ENCODE assay signal across 30 cellular contexts in genomic region chr22:26342719-26343449, GRCh38.
"Had no signal": no experiment of that assay in that cellular context is flagged by ENCODE, and none has a peak within 500 bp of the region (broad histone marks: within the 10 kb centered on the region; RNA-seq: fewer than 3 reads in every experiment).

No MANE protein-coding gene starts in this region.

- H3K27ac Mint-ChIP-seq: activated CD4-positive, alpha-beta memory T cell treated with anti-CD3 and anti-CD28 coated beads, Interleukin-2, amount 10 ng/mL, durations not matched to agents 7 days and 5 days; activated CD8-positive, alpha-beta memory T cell treated with anti-CD3 and anti-CD28 coated beads, Interleukin-2, amount 10 ng/mL, durations not matched to agents 7 days and 5 days; activated naive CD4-positive, alpha-beta T cell treated with anti-CD3 and anti-CD28 coated beads, Interleukin-2, amount 10 ng/mL, durations not matched to agents 7 days and 5 days; activated naive CD8-positive, alpha-beta T cell; activated naive CD8-positive, alpha-beta T cell treated with anti-CD3 and anti-CD28 coated beads, Interleukin-2, amount 50 U/mL, for 24 hours; T-helper 1 cell treated with Interleukin-12 subunit alpha and Interleukin-12 subunit beta and Interleukin-4 antibody, amounts not matched to agents 30 μg/mL and 1 μg/mL, for 36 hours; T-helper 2 cell treated with Interferon-gamma antibody and Interleukin-4, amounts not matched to agents 5 μg/mL and 100 μg/mL, for 36 hours had no signal

- H3K9ac ChIP-seq: SK-N-SH had no signal

- H3K4me2 ChIP-seq: SK-N-SH had no signal

- H3K36me3 ChIP-seq: brain microvascular endothelial cell, Peyer's patch, SJSA1 had no signal

- H3K4me1 ChIP-seq: Peyer's patch, SJSA1 had no signal

- ATAC-seq: activated CD4-positive, CD25-positive, alpha-beta regulatory T cell treated with anti-CD3 and anti-CD28 coated beads, Interleukin-2, amount 50 U/mL, for 24 hours; activated CD8-positive, alpha-beta memory T cell treated with anti-CD3 and anti-CD28 coated beads, Interleukin-2, amount 10 ng/mL, durations not matched to agents 7 days and 5 days; activated naive CD8-positive, alpha-beta T cell treated with anti-CD3 and anti-CD28 coated beads, Interleukin-2, amount 50 U/mL, for 24 hours; PC-3 had no signal

- H3K27ac ChIP-seq: brain microvascular endothelial cell, Peyer's patch, SJSA1 had no signal

- H3K4me3 ChIP-seq: Peyer's patch, SJSA1 had no signal

- H3K9me3 Mint-ChIP-seq: activated CD4-positive, alpha-beta memory T cell treated with anti-CD3 and anti-CD28 coated beads, Interleukin-2, amount 10 ng/mL, durations not matched to agents 7 days and 5 days; activated naive CD4-positive, alpha-beta T cell treated with anti-CD3 and anti-CD28 coated beads, Interleukin-2, amount 10 ng/mL, durations not matched to agents 7 days and 5 days; activated naive CD8-positive, alpha-beta T cell treated with anti-CD3 and anti-CD28 coated beads, Interleukin-2, amount 50 U/mL, for 24 hours; T-helper 1 cell treated with Interleukin-12 subunit alpha and Interleukin-12 subunit beta and Interleukin-4 antibody, amounts not matched to agents 30 μg/mL and 1 μg/mL, for 36 hours; T-helper 2 cell treated with Interferon-gamma antibody and Interleukin-4, amounts not matched to agents 5 μg/mL and 100 μg/mL, for 36 hours had no signal

- H3K4me1 Mint-ChIP-seq: activated CD4-positive, alpha-beta memory T cell treated with anti-CD3 and anti-CD28 coated beads, Interleukin-2, amount 10 ng/mL, durations not matched to agents 7 days and 5 days; activated CD8-positive, alpha-beta memory T cell treated with anti-CD3 and anti-CD28 coated beads, Interleukin-2, amount 10 ng/mL, durations not matched to agents 7 days and 5 days; activated naive CD4-positive, alpha-beta T cell treated with anti-CD3 and anti-CD28 coated beads, Interleukin-2, amount 10 ng/mL, durations not matched to agents 7 days and 5 days; activated naive CD8-positive, alpha-beta T cell treated with anti-CD3 and anti-CD28 coated beads, Interleukin-2, amount 50 U/mL, for 24 hours had no signal

- H3K9me3 ChIP-seq: SK-N-SH had no signal

- H3K4me3 Mint-ChIP-seq: activated CD4-positive, alpha-beta memory T cell treated with anti-CD3 and anti-CD28 coated beads, Interleukin-2, amount 10 ng/mL, durations not matched to agents 7 days and 5 days; activated CD8-positive, alpha-beta memory T cell treated with anti-CD3 and anti-CD28 coated beads, Interleukin-2, amount 10 ng/mL, durations not matched to agents 7 days and 5 days; activated naive CD4-positive, alpha-beta T cell treated with anti-CD3 and anti-CD28 coated beads, Interleukin-2, amount 10 ng/mL, durations not matched to agents 7 days and 5 days; activated naive CD8-positive, alpha-beta T cell; activated naive CD8-positive, alpha-beta T cell treated with anti-CD3 and anti-CD28 coated beads, Interleukin-2, amount 50 U/mL, for 24 hours; T-helper 1 cell treated with Interleukin-12 subunit alpha and Interleukin-12 subunit beta and Interleukin-4 antibody, amounts not matched to agents 30 μg/mL and 1 μg/mL, for 36 hours; T-helper 2 cell treated with Interferon-gamma antibody and Interleukin-4, amounts not matched to agents 5 μg/mL and 100 μg/mL, for 36 hours had no signal

- DNase-seq: activated CD4-positive, alpha-beta memory T cell treated with anti-CD3 and anti-CD28 coated beads, Interleukin-2, amount 10 ng/mL, durations not matched to agents 7 days and 5 days; activated CD4-positive, alpha-beta T cell treated with anti-CD3 and anti-CD28 coated beads for 48 hours; activated CD8-positive, alpha-beta memory T cell treated with anti-CD3 and anti-CD28 coated beads for 24 hours; activated CD8-positive, alpha-beta memory T cell treated with anti-CD3 and anti-CD28 coated beads, Interleukin-2, amount 10 ng/mL, durations not matched to agents 7 days and 5 days; activated CD8-positive, alpha-beta memory T cell treated with anti-CD3 and anti-CD28 coated beads, Interleukin-2, amount 50 U/mL, for 48 hours; activated effector memory CD4-positive, alpha-beta T cell treated with Interleukin-2 at 50 U/mL for 16 hours; activated naive CD4-positive, alpha-beta T cell treated with anti-CD3 and anti-CD28 coated beads, Interleukin-2, amount 10 ng/mL, durations not matched to agents 7 days and 5 days; activated naive CD8-positive, alpha-beta T cell treated with anti-CD3 and anti-CD28 coated beads, Interleukin-2, amount 50 U/mL, for 24 hours; activated T-cell treated with anti-CD3 and anti-CD28 coated beads, Interleukin-2, amount 50 U/mL, for 48 hours; amniotic stem cell; aorta; brain microvascular endothelial cell; central memory CD4-positive, alpha-beta T cell; Karpas-422; KBM-7; NCI-H1105; NCI-H1417 treated with DMSO at 0.1 percent for 48 hours; NCI-H2029; NCI-H345; NCI-H524 treated with DMSO at 0.1 percent for 48 hours; PC-3; Peyer's patch; RPMI8226; SHP77 treated with DMSO at 0.1 percent for 48 hours; SK-N-SH had no signal

- H3K27me3 ChIP-seq: brain microvascular endothelial cell, Peyer's patch had no signal
